Comparison of ENCODE assay signal across 8 cellular contexts in the genomic region with DNA sequence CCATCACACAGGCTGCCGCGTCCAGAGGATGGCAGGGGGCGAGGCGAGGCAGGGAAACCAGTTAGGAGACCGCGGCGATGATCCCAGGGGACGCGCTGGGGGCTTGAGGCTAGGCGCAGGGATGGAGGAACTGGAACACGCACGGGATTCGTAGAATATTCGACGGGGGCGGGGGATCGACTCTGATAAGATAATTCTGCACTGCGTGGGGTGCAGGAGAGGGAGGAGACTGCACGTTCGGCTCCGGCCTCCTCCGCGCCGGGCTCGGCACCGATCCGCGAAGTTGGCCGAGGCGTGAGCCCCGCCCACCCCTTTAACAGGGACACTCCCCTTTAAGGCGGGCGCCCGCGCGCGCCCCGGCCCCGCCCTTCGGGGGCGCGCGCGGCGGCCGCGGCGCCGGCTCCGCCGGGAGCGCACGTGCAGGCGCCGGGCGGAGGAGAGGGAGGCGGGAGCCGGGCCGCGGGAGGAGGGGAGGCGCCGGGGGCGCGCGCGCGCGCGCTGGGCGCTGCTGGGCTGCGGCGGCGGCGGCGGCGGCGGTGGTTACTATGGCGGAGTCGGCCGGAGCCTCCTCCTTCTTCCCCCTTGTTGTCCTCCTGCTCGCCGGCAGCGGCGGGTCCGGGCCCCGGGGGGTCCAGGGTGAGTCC. TPM values are rescaled to one million over a fixed set of nuclear protein-coding genes. Genes with fewer than 3 reads are reported as not detected.
DNase-seq lines count a peak whose midpoint lies in the region; ATAC-seq, FAIRE-seq and TF ChIP-seq lines count a peak whose summit lies in the region.

Gene ACVR1B (plus strand): TSS at position 501 of the 644 bp plus-strand sequence. CDS start 45 bp downstream, at position 546.

- WGBS in HepG2 (ENCODE audit: low lambda C conversion rate), result 0% methylated on average over 13 of the region's 86 CpGs

- TF ChIP-seq RAD21 in HepG2 (CRISPR knock-in tag; IDR thresholded peaks at IDR 0.05), result no peak

- peak within 1 kb of the TSS; percentile 77 to 88 (median 85) for H3K4me3 ChIP-seq in HepG2 (replicated peaks in 1 of 3; ENCODE audit: insufficient read depth in 1 of 3, low read depth in 2 of 3, low read length in 3 of 3)

- DNase-seq in AG08395 (ENCODE audit: low spot score), result peak; percentile 92
- peak; percentile 83 for DNase-seq in GM19239 (ENCODE audit: insufficient read length, low spot score)
- DNase-seq in NCI-H748 (lab: John Stamatoyannopoulos, UW; ENCODE audit: unreplicated experiment), result peak; percentile 94
- DNase-seq in activated CD4-positive, alpha-beta T cell treated with anti-CD3 and anti-CD28 coated beads, Interleukin-2, amount 50 U/mL, for 24 hours (ENCODE audit: low read depth in 1 of 2, low spot score in 1 of 2), result peak; percentile 69 to 88
- DNase-seq in HepG2 (ENCODE audit: low spot score), result peak; percentile 57
- peak; percentile 91 for DNase-seq in stimulated activated CD4-positive, alpha-beta T cell treated with anti-CD3 and anti-CD28 coated beads, Interleukin-2, amount 100 ng/mL, for 4 hours (ENCODE audit: low read depth)

- in situ Hi-C loops in HepG2 (cut with HindIII; ENCODE audit: extremely low pct_ligation_motif_present, low pct_unique_long_range_greater_than_20kb), result no loop called here

- 0 out of 4 replicates have a peak, but pooled peaks of 1 of the 2 experiments have one; percentile 46 for TF ChIP-seq POLR2A in HepG2 (IDR thresholded peaks at IDR 0.05; ENCODE audit: insufficient read depth in 1 of 2, low read depth in 2 of 2, low read length in 2 of 2)

- H3K4me2 ChIP-seq in HepG2 (ENCODE audit: low read depth, low read length), result peak within 1 kb of the TSS; percentile 93

- no peaks in the 10 kb centered on the region for H3K9me3 ChIP-seq in HepG2 (ENCODE audit: low read length)

- POLR2A ChIA-PET in HepG2 (lab: Yijun Ruan, JAX), result interaction anchor here (2.0 kb wide), 1 partner anchor 26 kb away, joined by 5 read pairs; no protein-coding TSS in a partner anchor

- peak within 1 kb of the TSS; percentile 60 for H3K27ac ChIP-seq in HepG2 (ENCODE audit: extremely low read length, insufficient read depth, low read length)

- TF ChIP-seq EP300 in HepG2 (IDR thresholded peaks at IDR 0.05; ENCODE audit: low read depth in 2 of 2, low read length in 2 of 2) (no peak), HepG2 (CRISPR knock-in tag; IDR thresholded peaks at IDR 0.05; ENCODE audit: borderline replicate concordance) (no peak)

- ATAC-seq in HG03521 (IDR thresholded peaks at IDR 0.05; ENCODE audit: unreplicated experiment) (peak; percentile 89), HepG2 (peak; percentile 81)

- no peak within 1 kb of the TSS for H2AFZ ChIP-seq in HepG2 (ENCODE audit: low read length)

- no peaks in the 10 kb centered on the region for H3K36me3 ChIP-seq in HepG2 (replicated peaks in 1 of 2; ENCODE audit: control insufficient read depth in 1 of 2, insufficient read depth in 2 of 2, low read length in 2 of 2)

- H3K9ac ChIP-seq in HepG2 (ENCODE audit: insufficient read depth, low read depth, low read length), result peak within 1 kb of the TSS; percentile 89

- H3K4me3 Mint-ChIP-seq in dendritic cell treated with granulocyte-macrophage colony-stimulating factor and Interleukin-4, amounts not matched to agents 40 ng/mL and 50 ng/mL, for 4 days, result peak within 1 kb of the TSS; percentile 94

- H3K27ac Mint-ChIP-seq in dendritic cell treated with granulocyte-macrophage colony-stimulating factor and Interleukin-4, amounts not matched to agents 40 ng/mL and 50 ng/mL, for 4 days, result peak within 1 kb of the TSS; percentile 81

- H3K27me3 Mint-ChIP-seq in dendritic cell treated with granulocyte-macrophage colony-stimulating factor and Interleukin-4, amounts not matched to agents 40 ng/mL and 50 ng/mL, for 4 days, result peaks cover 20% of the 10 kb centered on the region

- H3K9me3 Mint-ChIP-seq in dendritic cell treated with granulocyte-macrophage colony-stimulating factor and Interleukin-4, amounts not matched to agents 40 ng/mL and 50 ng/mL, for 4 days, result no peaks in the 10 kb centered on the region

- H3K36me3 Mint-ChIP-seq in dendritic cell treated with granulocyte-macrophage colony-stimulating factor and Interleukin-4, amounts not matched to agents 40 ng/mL and 50 ng/mL, for 4 days (ENCODE audit: low read depth), result no peaks in the 10 kb centered on the region

- TF ChIP-seq CTCF in HepG2 (CRISPR knock-in tag; IDR thresholded peaks at IDR 0.05), result no peak

- H3K27me3 ChIP-seq in HepG2 (ENCODE audit: control insufficient read depth in 1 of 2, insufficient read depth in 2 of 2, low read length in 2 of 2), result peaks cover 5 to 29% of the 10 kb centered on the region in 2 experiments

- H3K4me1 ChIP-seq in HepG2 (ENCODE audit: insufficient read depth, low read length), result peaks cover 39% of the 10 kb centered on the region

- peaks cover 44% of the 10 kb centered on the region for H3K4me1 Mint-ChIP-seq in dendritic cell treated with granulocyte-macrophage colony-stimulating factor and Interleukin-4, amounts not matched to agents 40 ng/mL and 50 ng/mL, for 4 days (ENCODE audit: low read depth)

- H3K79me2 ChIP-seq in HepG2 (ENCODE audit: insufficient read depth, low read length), result peaks cover 44% of the 10 kb centered on the region

- CTCF ChIA-PET in HepG2 (lab: Yijun Ruan, JAX; ENCODE audit: low intra/inter-chr PET ratio, low total read pairs), result no interaction called here

- BruUV-seq in HepG2 (replicated peaks; lab: Mats Ljungman, UMichigan), result no TSS peak

- H4K20me1 ChIP-seq in HepG2 (ENCODE audit: insufficient read depth, low read length), result no peaks in the 10 kb centered on the region

- FAIRE-seq in GM19239 (lab: Jason Lieb, UNC) (no peak), HepG2 (lab: Jason Lieb, UNC) (peak; percentile 52)

- intact Hi-C loops in dendritic cell treated with granulocyte-macrophage colony-stimulating factor and Interleukin-4, amounts not matched to agents 40 ng/mL and 50 ng/mL, for 4 days (cut with micrococcal nuclease), result no loop called here
- intact Hi-C loops in HepG2 (cut with micrococcal nuclease; ENCODE audit: unreplicated experiment), result no loop called here

TF ChIP-seq in HepG2, 621 proteins besides CTCF, POLR2A, EP300 and RAD21 (continues in another document):
- TF ChIP-seq SOX13 (IDR thresholded peaks at IDR 0.05), result no peak
- 0 out of 4 replicates have a peak, but pooled peaks of 1 of the 2 experiments have one; percentile 7 for TF ChIP-seq SOX13 (CRISPR knock-in tag; conservative IDR thresholded peaks at IDR 0.05 in 1 of 2, IDR thresholded peaks at IDR 0.05 in 1 of 2)
- TF ChIP-seq ZNF687 (CRISPR knock-in tag; IDR thresholded peaks at IDR 0.05), result peak; percentile 86
- TF ChIP-seq SP4 (CRISPR knock-in tag; IDR thresholded peaks at IDR 0.05), result 0 out of 2 replicates have a peak, but pooled peaks have one; percentile 35
- TF ChIP-seq ESRRA (CRISPR knock-in tag; IDR thresholded peaks at IDR 0.05; ENCODE audit: low read depth), result no peak

RNA-seq across cellular contexts. Expression of gene ACVR1B, which starts in this region (rescaled TPM):
- total RNA-seq in HepG2 (2016; rRNA removed; fragmentation: Illumina TruSeq; extraction: Trizol), result 5.8 and 8.9 TPM in 2 replicates
- total RNA-seq in HepG2 (2016; cell fraction: cytosol; rRNA removed; fragmentation: Illumina TruSeq; extraction: Trizol; ENCODE audit: low read depth), result 2.0 and 2.2 TPM in 2 replicates
- 4.3 and 9.8 TPM in 2 replicates for total RNA-seq in HepG2 (2016; cell fraction: insoluble cytoplasmic fraction; rRNA removed; fragmentation: Illumina TruSeq; extraction: Trizol)
- 5.4 and 7.6 TPM in 2 replicates for total RNA-seq in HepG2 (2016; cell fraction: membrane; rRNA removed; fragmentation: Illumina TruSeq; extraction: Trizol)
- 9.9 and 14.3 TPM in 2 replicates for total RNA-seq in HepG2 (2016; cell fraction: nucleus; rRNA removed; fragmentation: Illumina TruSeq; extraction: Trizol)
- polyA plus RNA-seq in HepG2 (2011; rRNA removed), result 12.1 and 14.1 TPM in 2 replicates
- 12.0 and 13.7 TPM in 2 replicates for polyA plus RNA-seq in HepG2 (2011; cell fraction: cytosol; rRNA removed)
- polyA plus RNA-seq in HepG2 (2011; cell fraction: nucleus; rRNA removed), result 12.5 and 12.9 TPM in 2 replicates
- polyA plus RNA-seq in HepG2 (2012), result 10.8 and 11.8 TPM in 2 replicates
- 1.1 and 1.3 TPM in 2 replicates for polyA plus RNA-seq in HepG2 (2016; cell fraction: cytosol; fragmentation: Illumina TruSeq; extraction: Trizol; ENCODE audit: low read depth)
- polyA plus RNA-seq in HepG2 (2016; cell fraction: insoluble cytoplasmic fraction; fragmentation: Illumina TruSeq; extraction: Trizol; ENCODE audit: low read depth), result 5.3 and 5.6 TPM in 2 replicates
- polyA plus RNA-seq in HepG2 (2016; cell fraction: membrane; fragmentation: Illumina TruSeq; extraction: Trizol; ENCODE audit: low read depth), result 3.8 and 4.6 TPM in 2 replicates
- polyA plus RNA-seq in HepG2 (2016; cell fraction: nucleus; fragmentation: Illumina TruSeq; extraction: Trizol; ENCODE audit: insufficient read depth, low read depth), result 16.9 and 17.0 TPM in 2 replicates
- 22.8 and 32.8 TPM in 2 replicates for polyA minus RNA-seq in HepG2 (2011; rRNA and poly(A)+ RNA removed; ENCODE audit: low replicate concordance)
- polyA minus RNA-seq in HepG2 (2011; cell fraction: cytosol; rRNA and poly(A)+ RNA removed), result 9.7 and 13.2 TPM in 2 replicates
- polyA minus RNA-seq in HepG2 (2011; cell fraction: nucleus; rRNA and poly(A)+ RNA removed), result 12.1 and 14.2 TPM in 2 replicates

Comparison
In these comparisons a context has a peak if more than half of its experiments do, and no peak if none do; other contexts are left out.
1. Peak in every context shown above with its lines: DNase-seq, ATAC-seq, H3K4me3 ChIP-seq and H3K27ac ChIP-seq.